9 cellular contexts compared by ENCODE assay signal in the genomic region with DNA sequence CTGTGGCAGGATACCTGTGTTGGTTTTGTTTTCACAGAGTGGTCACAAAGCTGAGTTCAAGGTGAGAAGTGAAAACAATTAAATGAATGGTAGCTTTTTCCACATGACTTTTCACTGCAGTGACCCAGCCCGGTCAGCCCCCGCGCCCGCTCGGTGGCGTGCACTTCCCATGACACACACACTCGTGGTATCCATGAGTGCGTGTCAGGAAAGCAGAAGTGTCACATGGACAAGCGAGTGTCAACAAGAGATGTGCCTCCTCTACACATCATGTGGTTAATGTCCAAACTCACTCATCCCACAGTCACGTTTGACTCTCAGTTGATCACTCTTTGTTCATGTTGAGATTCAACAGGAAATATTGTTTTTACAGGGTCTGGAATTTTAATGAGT.
DNase-seq lines count a peak whose midpoint lies in the region; ATAC-seq lines count a peak whose summit lies in the region.
"Had no signal": no experiment of that assay in that cellular context is flagged by ENCODE, and none has a peak within 500 bp of the region (broad histone marks: within the 10 kb centered on the region; RNA-seq: fewer than 3 reads in every experiment).

No MANE protein-coding gene starts in this region.

- no peaks in the 10 kb centered on the region for H3K9me3 Mint-ChIP-seq in stimulated activated memory B cell treated with anti-CD40 and anti-IgM and Interleukin-4, amounts not matched to agents 10 μg/mL and 1 μg/mL and 100 μg/mL, for 72 hours

- peak overlapping the region; percentile 94 for H3K27ac Mint-ChIP-seq in stimulated activated memory B cell treated with anti-CD40 and anti-IgM and Interleukin-4, amounts not matched to agents 10 μg/mL and 1 μg/mL and 100 μg/mL, for 72 hours

- DNase-seq in Right ventricle myocardium inferior (ENCODE audit: missing footprints) (no peak), cardiac septum (ENCODE audit: low spot score) (no peak), dermis microvascular lymphatic vessel endothelial cell (ENCODE audit: low read depth in 2 of 2) (peak; percentile 47 to 83), NCI-H1436 (lab: John Stamatoyannopoulos, UW) (no peak), GDM1 (lab: John Stamatoyannopoulos, UW) (no peak), UCSD-AML1 (lab: John Stamatoyannopoulos, UW; ENCODE audit: unreplicated experiment) (no peak)

- intact Hi-C loops in Right ventricle myocardium inferior (cut with DNase I), result loop anchor here (5.0 kb wide), 1 partner anchor 43 kb away; no protein-coding TSS in a partner anchor
- intact Hi-C loops in cardiac septum (cut with DNase I), result no loop called here

- H3K4me3 Mint-ChIP-seq in stimulated activated memory B cell treated with anti-CD40 and anti-IgM and Interleukin-4, amounts not matched to agents 10 μg/mL and 1 μg/mL and 100 μg/mL, for 72 hours, result peak overlapping the region; percentile 27

- H3K27me3 Mint-ChIP-seq in stimulated activated memory B cell treated with anti-CD40 and anti-IgM and Interleukin-4, amounts not matched to agents 10 μg/mL and 1 μg/mL and 100 μg/mL, for 72 hours, result no peaks in the 10 kb centered on the region

- peak; percentile 56 for ATAC-seq in Right ventricle myocardium inferior
- ATAC-seq in HG03103 (IDR thresholded peaks at IDR 0.05; ENCODE audit: low read depth, unreplicated experiment), result peak; percentile 57
- peak; percentile 81 for ATAC-seq in stimulated activated memory B cell treated with anti-CD40 and anti-IgM and Interleukin-4, amounts not matched to agents 10 μg/mL and 1 μg/mL and 100 μg/mL, for 72 hours
- ATAC-seq: gastrocnemius medialis had no signal

- no peaks in the 10 kb centered on the region for H3K36me3 Mint-ChIP-seq in stimulated activated memory B cell treated with anti-CD40 and anti-IgM and Interleukin-4, amounts not matched to agents 10 μg/mL and 1 μg/mL and 100 μg/mL, for 72 hours

- H3K4me1 Mint-ChIP-seq in stimulated activated memory B cell treated with anti-CD40 and anti-IgM and Interleukin-4, amounts not matched to agents 10 μg/mL and 1 μg/mL and 100 μg/mL, for 72 hours, result peaks cover 67% of the 10 kb centered on the region

Comparison
In these comparisons a context has a peak if more than half of its experiments do, and no peak if none do; other contexts are left out.
1. DNase-seq: peak in dermis microvascular lymphatic vessel endothelial cell (2 of 2); none in Right ventricle myocardium inferior (single experiment), cardiac septum (single experiment), NCI-H1436 (single experiment), GDM1 (single experiment) and UCSD-AML1 (single experiment).
2. Peak in every context shown above with its lines, with median percentiles within 50 percentile points of each other: ATAC-seq.